31 cellular contexts compared by ENCODE assay signal in genomic region chrX:28549839-28550238, GRCh38. TPM values are rescaled to one million over a fixed set of nuclear protein-coding genes. Genes with fewer than 3 reads are reported as not detected.
"Had no signal": no experiment of that assay in that cellular context is flagged by ENCODE, and none has a peak within 500 bp of the region (broad histone marks: within the 10 kb centered on the region; RNA-seq: fewer than 3 reads in every experiment).

No MANE protein-coding gene starts in this region.

- H3K4me1 ChIP-seq: gastroesophageal sphincter, left ventricle myocardium inferior, upper lobe of left lung, vagina had no signal

- H3K9me3 ChIP-seq: gastroesophageal sphincter, left ventricle myocardium inferior, upper lobe of left lung, vagina had no signal

- H3K27ac ChIP-seq: gastroesophageal sphincter, left ventricle myocardium inferior, skin epidermis, upper lobe of left lung, vagina had no signal

- H3K36me3 Mint-ChIP-seq: activated CD8-positive, alpha-beta memory T cell treated with anti-CD3 and anti-CD28 coated beads, Interleukin-2, amount 10 ng/mL, durations not matched to agents 7 days and 5 days; activated naive CD4-positive, alpha-beta T cell treated with anti-CD3 and anti-CD28 coated beads, Interleukin-2, amount 50 U/mL, for 24 hours; stimulated activated memory B cell treated with anti-CD40 and anti-IgM and Interleukin-4, amounts not matched to agents 10 μg/mL and 1 μg/mL and 100 μg/mL, for 72 hours had no signal

- H3K27ac Mint-ChIP-seq: activated CD4-positive, alpha-beta T cell treated with anti-CD3 and anti-CD28 coated beads for 36 hours; activated CD8-positive, alpha-beta memory T cell treated with anti-CD3 and anti-CD28 coated beads, Interleukin-2, amount 10 ng/mL, durations not matched to agents 7 days and 5 days; activated CD8-positive, alpha-beta T cell treated with anti-CD3 and anti-CD28 coated beads, Interleukin-2, amount 10 ng/mL, durations not matched to agents 7 days and 5 days; activated naive CD4-positive, alpha-beta T cell treated with anti-CD3 and anti-CD28 coated beads, Interleukin-2, amount 50 U/mL, for 24 hours; activated T-helper 2 cell treated with anti-CD3 and anti-CD28 coated beads, Interferon-gamma antibody, Interleukin-2, Interleukin-4, amounts not matched to agents 10 μg/mL and 5 μg/mL and 100 μg/mL, durations not matched to agents 14 hours and 24 hours and 36 hours; nephron; stimulated activated memory B cell treated with anti-CD40 and anti-IgM and Interleukin-4, amounts not matched to agents 10 μg/mL and 1 μg/mL and 100 μg/mL, for 72 hours; stimulated activated naive CD8-positive, alpha-beta T cell treated with anti-CD3 and anti-CD28 coated beads, Interleukin-15, amount 100 ng/mL, for 72 hours; T-helper 1 cell treated with Interleukin-12 subunit alpha and Interleukin-12 subunit beta and Interleukin-4 antibody, amounts not matched to agents 30 μg/mL and 1 μg/mL, for 36 hours had no signal

- DNase-seq: activated CD4-positive, alpha-beta T cell treated with anti-CD3 and anti-CD28 coated beads for 36 hours; activated CD4-positive, CD25-positive, alpha-beta regulatory T cell; activated CD8-positive, alpha-beta memory T cell treated with anti-CD3 and anti-CD28 coated beads, Interleukin-2, amount 10 ng/mL, durations not matched to agents 7 days and 5 days; activated CD8-positive, alpha-beta T cell treated with anti-CD3 and anti-CD28 coated beads, Interleukin-2, amount 10 ng/mL, durations not matched to agents 7 days and 5 days; activated T-cell treated with anti-CD3 and anti-CD28 coated beads, Interleukin-2, amount 50 U/mL, for 48 hours; dermis blood vessel endothelial cell; effector CD8-positive, alpha-beta T cell; head of caudate nucleus; hippocampal formation; kidney glomerular epithelial cell; left ventricle myocardium inferior; posterior cingulate gyrus; stimulated activated CD4-positive, alpha-beta T cell treated with anti-CD3 and anti-CD28 coated beads, Interleukin-12 subunit alpha, Interleukin-12 subunit beta, amount 100 ng/mL, for 4 hours; stimulated activated CD4-positive, alpha-beta T cell treated with anti-CD3 and anti-CD28 coated beads, Interleukin-4, amount 100 ng/mL, for 24 hours; stimulated activated naive CD8-positive, alpha-beta T cell treated with anti-CD3 and anti-CD28 coated beads, Interleukin-15, amount 100 ng/mL, for 72 hours; substantia nigra; SW 1271; T-helper 9 cell; upper lobe of left lung had no signal

- H3K9me3 Mint-ChIP-seq: activated naive CD4-positive, alpha-beta T cell treated with anti-CD3 and anti-CD28 coated beads, Interleukin-2, amount 50 U/mL, for 24 hours; nephron; stimulated activated memory B cell treated with anti-CD40 and anti-IgM and Interleukin-4, amounts not matched to agents 10 μg/mL and 1 μg/mL and 100 μg/mL, for 72 hours had no signal

- FAIRE-seq: endometrium had no signal

- H3K4me3 ChIP-seq: gastroesophageal sphincter, left ventricle myocardium inferior, skin epidermis, upper lobe of left lung, vagina had no signal

- H3K4me1 Mint-ChIP-seq: activated CD4-positive, alpha-beta T cell treated with anti-CD3 and anti-CD28 coated beads for 36 hours; activated CD8-positive, alpha-beta memory T cell treated with anti-CD3 and anti-CD28 coated beads, Interleukin-2, amount 10 ng/mL, durations not matched to agents 7 days and 5 days; activated naive CD4-positive, alpha-beta T cell treated with anti-CD3 and anti-CD28 coated beads, Interleukin-2, amount 50 U/mL, for 24 hours; nephron; stimulated activated memory B cell treated with anti-CD40 and anti-IgM and Interleukin-4, amounts not matched to agents 10 μg/mL and 1 μg/mL and 100 μg/mL, for 72 hours; stimulated activated naive CD8-positive, alpha-beta T cell treated with anti-CD3 and anti-CD28 coated beads, Interleukin-15, amount 100 ng/mL, for 72 hours had no signal

- H3K4me3 Mint-ChIP-seq: activated CD4-positive, alpha-beta T cell treated with anti-CD3 and anti-CD28 coated beads for 36 hours; activated CD8-positive, alpha-beta memory T cell treated with anti-CD3 and anti-CD28 coated beads, Interleukin-2, amount 10 ng/mL, durations not matched to agents 7 days and 5 days; activated CD8-positive, alpha-beta T cell treated with anti-CD3 and anti-CD28 coated beads, Interleukin-2, amount 10 ng/mL, durations not matched to agents 7 days and 5 days; activated naive CD4-positive, alpha-beta T cell treated with anti-CD3 and anti-CD28 coated beads, Interleukin-2, amount 50 U/mL, for 24 hours; nephron; stimulated activated memory B cell treated with anti-CD40 and anti-IgM and Interleukin-4, amounts not matched to agents 10 μg/mL and 1 μg/mL and 100 μg/mL, for 72 hours; stimulated activated naive CD8-positive, alpha-beta T cell treated with anti-CD3 and anti-CD28 coated beads, Interleukin-15, amount 100 ng/mL, for 72 hours; T-helper 1 cell treated with Interleukin-12 subunit alpha and Interleukin-12 subunit beta and Interleukin-4 antibody, amounts not matched to agents 30 μg/mL and 1 μg/mL, for 36 hours had no signal

- H3K27me3 Mint-ChIP-seq: activated CD4-positive, alpha-beta T cell treated with anti-CD3 and anti-CD28 coated beads for 36 hours; activated CD8-positive, alpha-beta memory T cell treated with anti-CD3 and anti-CD28 coated beads, Interleukin-2, amount 10 ng/mL, durations not matched to agents 7 days and 5 days; activated naive CD4-positive, alpha-beta T cell treated with anti-CD3 and anti-CD28 coated beads, Interleukin-2, amount 50 U/mL, for 24 hours; stimulated activated memory B cell treated with anti-CD40 and anti-IgM and Interleukin-4, amounts not matched to agents 10 μg/mL and 1 μg/mL and 100 μg/mL, for 72 hours; stimulated activated naive CD8-positive, alpha-beta T cell treated with anti-CD3 and anti-CD28 coated beads, Interleukin-15, amount 100 ng/mL, for 72 hours had no signal

- ATAC-seq: activated CD4-positive, alpha-beta T cell treated with anti-CD3 and anti-CD28 coated beads for 36 hours; activated CD8-positive, alpha-beta memory T cell treated with anti-CD3 and anti-CD28 coated beads, Interleukin-2, amount 10 ng/mL, durations not matched to agents 7 days and 5 days; activated CD8-positive, alpha-beta T cell treated with anti-CD3 and anti-CD28 coated beads, Interleukin-2, amount 10 ng/mL, durations not matched to agents 7 days and 5 days; gastroesophageal sphincter; sciatic nerve; stimulated activated memory B cell treated with anti-CD40 and anti-IgM and Interleukin-4, amounts not matched to agents 10 μg/mL and 1 μg/mL and 100 μg/mL, for 72 hours; stimulated activated naive CD8-positive, alpha-beta T cell treated with anti-CD3 and anti-CD28 coated beads, Interleukin-15, amount 100 ng/mL, for 72 hours had no signal

RNA-seq across cellular contexts. Expression of gene IL1RAPL1, which starts 37.4 kb away (rescaled TPM):
- total RNA-seq: activated CD4-positive, alpha-beta T cell treated with anti-CD3 and anti-CD28 coated beads for 36 hours; activated CD8-positive, alpha-beta memory T cell treated with anti-CD3 and anti-CD28 coated beads, Interleukin-2, amount 10 ng/mL, durations not matched to agents 7 days and 5 days; activated CD8-positive, alpha-beta T cell treated with anti-CD3 and anti-CD28 coated beads, Interleukin-2, amount 10 ng/mL, durations not matched to agents 7 days and 5 days; activated T-helper 2 cell treated with anti-CD3 and anti-CD28 coated beads, Interferon-gamma antibody, Interleukin-2, Interleukin-4, amounts not matched to agents 10 μg/mL and 5 μg/mL and 100 μg/mL, durations not matched to agents 14 hours and 24 hours and 36 hours; dermis blood vessel endothelial cell; epithelial cell of proximal tubule; lung microvascular endothelial cell; vagina had no signal
